In genomic region chr5:154686490-154686889, GRCh38 we compare ENCODE assay signal across 23 cellular contexts.
DNase-seq lines count a peak whose midpoint lies in the region; ATAC-seq and TF ChIP-seq lines count a peak whose summit lies in the region.
"Had no signal": no experiment of that assay in that cellular context is flagged by ENCODE, and none has a peak within 500 bp of the region (broad histone marks: within the 10 kb centered on the region; RNA-seq: fewer than 3 reads in every experiment).

No MANE protein-coding gene starts in this region.

- POLR2A ChIA-PET in WTC11 (lab: Charles Lee): no interaction called here

- peaks cover 6% of the 10 kb centered on the region for H3K4me1 ChIP-seq in mesendoderm (ENCODE audit: control insufficient read depth, low read depth, low read length)
- peaks cover 0 to 29% (median 11%) of the 10 kb centered on the region in 12 donors for H3K4me1 ChIP-seq in heart left ventricle

- peaks cover 26% of the 10 kb centered on the region for H3K36me3 Mint-ChIP-seq in WTC11
- H3K36me3 Mint-ChIP-seq in endothelial cell (ENCODE audit: low read depth, unreplicated experiment): peaks cover 14% of the 10 kb centered on the region
- H3K36me3 Mint-ChIP-seq: CD8-positive, alpha-beta T cell had no signal

- CTCF ChIA-PET in WTC11 (lab: Charles Lee): no interaction called here

- no CpG with 5 or more reads among the region's 4 CpGs for WGBS in mesendoderm (ENCODE audit: extremely low coverage, insufficient coverage, low lambda C conversion rate)
- WGBS in heart left ventricle, 4 donors: 86 to 98% (median 92%) methylated on average over 4 of the region's 4 CpGs

- H3K4ac ChIP-seq in mesendoderm (ENCODE audit: low read depth, low read length): no peak overlapping the region

- TF ChIP-seq CTCF in WTC11 (IDR thresholded peaks at IDR 0.05) (no peak), endothelial cell (IDR thresholded peaks at IDR 0.05; ENCODE audit: unreplicated experiment) (no peak), heart left ventricle (IDR thresholded peaks at IDR 0.05) (no peak)

- ATAC-seq in WTC11: no peak
- ATAC-seq in heart left ventricle: no peak
- no peak for ATAC-seq in GM18861 (IDR thresholded peaks at IDR 0.05; ENCODE audit: unreplicated experiment)
- ATAC-seq: CD8-positive, alpha-beta T cell had no signal

- no peaks in the 10 kb centered on the region for H3K9me3 ChIP-seq in heart left ventricle
- H3K9me3 ChIP-seq: Peyer's patch had no signal

- H3K4me2 ChIP-seq in mesendoderm (ENCODE audit: low read length): no peak overlapping the region

- no peak overlapping the region for H2BK5ac ChIP-seq in mesendoderm (ENCODE audit: low read length)

- H3K23ac ChIP-seq in mesendoderm (ENCODE audit: low read length): no peak overlapping the region

- H3K4me3 Mint-ChIP-seq in WTC11 (no peak overlapping the region), endothelial cell (ENCODE audit: unreplicated experiment) (peak overlapping the region; percentile 4)
- H3K4me3 Mint-ChIP-seq: CD8-positive, alpha-beta T cell had no signal

- H2BK15ac ChIP-seq in mesendoderm (replicated peaks; ENCODE audit: low read depth): no peak overlapping the region

- no peak overlapping the region for H2AK5ac ChIP-seq in mesendoderm (ENCODE audit: low read length)

- intact Hi-C loops in heart left ventricle (cut with DNase I): loop anchor here in 3 of 10 donors (10.0 kb wide), 2 partner anchors 58 to 68 kb away; partner anchors contain the start of gene LARP1 (in 2 of the 3)

- DNase-seq in NCI-H82 (lab: John Stamatoyannopoulos, UW) (peak; percentile 3), NCI-H82 treated with DMSO at 0.1 percent for 48 hours (lab: John Stamatoyannopoulos, UW; ENCODE audit: unreplicated experiment) (no peak), WTC11 (ENCODE audit: low spot score) (no peak), endothelial cell (ENCODE audit: low spot score) (no peak), mesendoderm (peak; percentile 42), heart left ventricle (no peak), iPS-NIHi7 (ENCODE audit: extremely low spot score) (no peak)
- DNase-seq: 8988T; AML-193; C1 segment of cervical spinal cord; CD8-positive, alpha-beta T cell; DMS53; GDM1; HCEC 1CT; Kasumi-1; MM.1S; NCI-H1092 treated with DMSO at 0.1 percent for 48 hours; NCI-H146; NCI-H2029 treated with DMSO at 0.1 percent for 48 hours; NCI-H345; NCI-H774; Peyer's patch had no signal

- no peak overlapping the region for H2BK120ac ChIP-seq in mesendoderm (ENCODE audit: low read depth, low read length)

- no peak overlapping the region for H4K8ac ChIP-seq in mesendoderm (ENCODE audit: low read depth, low read length)

- TF ChIP-seq POLR2A in heart left ventricle (IDR thresholded peaks at IDR 0.05): no peak

- no peak overlapping the region for H4K5ac ChIP-seq in mesendoderm (ENCODE audit: low read length)

- H3K27ac Mint-ChIP-seq in WTC11 (no peak overlapping the region), endothelial cell (ENCODE audit: unreplicated experiment) (no peak overlapping the region)
- H3K27ac Mint-ChIP-seq: CD8-positive, alpha-beta T cell had no signal

- H3K9me3 Mint-ChIP-seq in WTC11 (peaks cover 10% of the 10 kb centered on the region), endothelial cell (ENCODE audit: unreplicated experiment) (no peaks in the 10 kb centered on the region)
- H3K9me3 Mint-ChIP-seq: CD8-positive, alpha-beta T cell had no signal

- no peak overlapping the region for H3K56ac ChIP-seq in mesendoderm (ENCODE audit: low read length)

- H3K9ac ChIP-seq in mesendoderm (ENCODE audit: low read length): no peak overlapping the region

- H3K18ac ChIP-seq in mesendoderm (ENCODE audit: low read length): no peak overlapping the region

- H3K27me3 ChIP-seq in mesendoderm (ENCODE audit: insufficient read depth, low read length, poor library complexity) (no peaks in the 10 kb centered on the region), heart left ventricle (no peaks in the 10 kb centered on the region)
- H3K27me3 ChIP-seq: Peyer's patch had no signal

- H3K79me1 ChIP-seq in mesendoderm (ENCODE audit: low read length): peaks cover 2% of the 10 kb centered on the region

- H3K27ac ChIP-seq in mesendoderm (ENCODE audit: low read depth, low read length): no peak overlapping the region
- H3K27ac ChIP-seq in heart left ventricle: no peak overlapping the region
- H3K27ac ChIP-seq: Peyer's patch had no signal

- H3K27me3 Mint-ChIP-seq in WTC11 (ENCODE audit: low read depth) (no peaks in the 10 kb centered on the region), endothelial cell (ENCODE audit: unreplicated experiment) (peaks cover 3% of the 10 kb centered on the region)

- H3K4me1 Mint-ChIP-seq in WTC11 (peaks cover 24% of the 10 kb centered on the region), endothelial cell (ENCODE audit: unreplicated experiment) (peaks cover 7% of the 10 kb centered on the region)

- no peaks in the 10 kb centered on the region for H3K79me2 ChIP-seq in mesendoderm (ENCODE audit: control insufficient read depth, insufficient read depth, low read length)

- no peak overlapping the region for H3K4me3 ChIP-seq in mesendoderm (ENCODE audit: low read length)
- no peak overlapping the region for H3K4me3 ChIP-seq in heart left ventricle
- H3K4me3 ChIP-seq: Peyer's patch had no signal

- H3K36me3 ChIP-seq in mesendoderm (ENCODE audit: control insufficient read depth, insufficient read depth, low read length) (no peaks in the 10 kb centered on the region), heart left ventricle (no peaks in the 10 kb centered on the region)
- H3K36me3 ChIP-seq: Peyer's patch had no signal

TF ChIP-seq in WTC11, 78 proteins besides CTCF, POLR2A, EP300 and RAD21:
- TF ChIP-seq MAX (CRISPR knock-in tag; IDR thresholded peaks at IDR 0.05): no peak
- TF ChIP-seq NR2C2 (CRISPR knock-in tag; IDR thresholded peaks at IDR 0.05): no peak
- TF ChIP-seq ETV6 (CRISPR knock-in tag; IDR thresholded peaks at IDR 0.05): no peak
- no peak for TF ChIP-seq ELF4 (CRISPR knock-in tag; IDR thresholded peaks at IDR 0.05; ENCODE audit: low read depth)
- TF ChIP-seq ZNF219 (CRISPR knock-in tag; IDR thresholded peaks at IDR 0.05; ENCODE audit: borderline replicate concordance): no peak
- TF ChIP-seq MXD4 (CRISPR knock-in tag; IDR thresholded peaks at IDR 0.05; ENCODE audit: borderline replicate concordance): no peak
- TF ChIP-seq ZBTB43 (CRISPR knock-in tag; IDR thresholded peaks at IDR 0.05): no peak
- no peak for TF ChIP-seq PRRX2 (CRISPR knock-in tag; IDR thresholded peaks at IDR 0.05)
- TF ChIP-seq CDX4 (CRISPR knock-in tag; IDR thresholded peaks at IDR 0.05; ENCODE audit: borderline replicate concordance): no peak
- no peak for TF ChIP-seq SMAD4 (CRISPR knock-in tag; IDR thresholded peaks at IDR 0.05)
- peak; percentile 100 for TF ChIP-seq ZNF317 (CRISPR knock-in tag; IDR thresholded peaks at IDR 0.05; ENCODE audit: borderline replicate concordance, low read depth)
- TF ChIP-seq SOX15 (CRISPR knock-in tag; IDR thresholded peaks at IDR 0.05): no peak
- TF ChIP-seq ZNF121 (CRISPR knock-in tag; IDR thresholded peaks at IDR 0.05): 0 out of 2 replicates have a peak, but pooled peaks have one; percentile 9
- no peak for TF ChIP-seq RELA (CRISPR knock-in tag; IDR thresholded peaks at IDR 0.05; ENCODE audit: borderline replicate concordance)
- TF ChIP-seq USF1 (CRISPR knock-in tag; IDR thresholded peaks at IDR 0.05): no peak
- TF ChIP-seq CBFB (CRISPR knock-in tag; IDR thresholded peaks at IDR 0.05; ENCODE audit: low read depth): no peak

Comparison
In these comparisons a context has a peak if more than half of its experiments do, and no peak if none do; other contexts are left out.
1. DNase-seq: peak in NCI-H82 (single experiment) and mesendoderm (single experiment); none in NCI-H82 treated with DMSO at 0.1 percent for 48 hours (single experiment), WTC11 (single experiment), endothelial cell (single experiment), heart left ventricle (0 of 5) and iPS-NIHi7 (single experiment).